ENCODE assay signal across 5 cellular contexts in genomic region chr5:180678319-180678718, GRCh38. TPM values are rescaled to one million over a fixed set of nuclear protein-coding genes. Genes with fewer than 3 reads are reported as not detected.
DNase-seq lines count a peak whose midpoint lies in the region; TF ChIP-seq lines count a peak whose summit lies in the region.
"Not testable (repeated sequence)": the region's sequence is repeated elsewhere in the genome, so short reads cannot be mapped to it uniquely, and the experiment has no call there.
"Had no signal": no experiment of that assay in that cellular context is flagged by ENCODE, and none has a peak within 500 bp of the region (broad histone marks: within the 10 kb centered on the region; RNA-seq: fewer than 3 reads in every experiment).

No MANE protein-coding gene starts in this region.

- intact Hi-C loops in esophagus muscularis mucosa (cut with DNase I), result not testable (repeated sequence)

- not testable (repeated sequence) for H3K4me3 ChIP-seq in esophagus muscularis mucosa

- not testable (repeated sequence) for H3K9me3 ChIP-seq in esophagus muscularis mucosa

- not testable (repeated sequence) for TF ChIP-seq EP300 in esophagus muscularis mucosa (IDR thresholded peaks at IDR 0.05)

- DNase-seq in esophagus muscularis mucosa (ENCODE audit: extremely low spot score) (peak; percentile 24), mesenteric fat pad (ENCODE audit: low spot score) (peak; percentile 55)

- H3K4me1 ChIP-seq in esophagus muscularis mucosa, result not testable (repeated sequence)

- H3K27ac ChIP-seq in esophagus muscularis mucosa (replicated peaks in 1 of 4), result not testable (repeated sequence)

- H3K36me3 ChIP-seq in esophagus muscularis mucosa, result not testable (repeated sequence)

- H3K27me3 ChIP-seq in esophagus muscularis mucosa, result peaks cover 0 to 82% (median 8%) of the 10 kb centered on the region in 4 donors

- not testable (repeated sequence) for TF ChIP-seq POLR2A in esophagus muscularis mucosa (IDR thresholded peaks at IDR 0.05; ENCODE audit: low read depth)

- not testable (repeated sequence) for TF ChIP-seq CTCF in esophagus muscularis mucosa (IDR thresholded peaks at IDR 0.05)

- 95% methylated on average over 10 of the region's 10 CpGs for WGBS in esophagus muscularis mucosa

RNA-seq across cellular contexts. Expression of gene FLT4, which starts 28.9 kb away (rescaled TPM):
- total RNA-seq in esophagus muscularis mucosa (10 to 100 TPM; 10.4 to 15.6 (median 11.8) TPM), mesenteric fat pad (26.8 TPM)
- total RNA-seq: B cell, Caco-2, Calu3 had no signal
